14 cellular contexts compared by ENCODE assay signal in the genomic region with DNA sequence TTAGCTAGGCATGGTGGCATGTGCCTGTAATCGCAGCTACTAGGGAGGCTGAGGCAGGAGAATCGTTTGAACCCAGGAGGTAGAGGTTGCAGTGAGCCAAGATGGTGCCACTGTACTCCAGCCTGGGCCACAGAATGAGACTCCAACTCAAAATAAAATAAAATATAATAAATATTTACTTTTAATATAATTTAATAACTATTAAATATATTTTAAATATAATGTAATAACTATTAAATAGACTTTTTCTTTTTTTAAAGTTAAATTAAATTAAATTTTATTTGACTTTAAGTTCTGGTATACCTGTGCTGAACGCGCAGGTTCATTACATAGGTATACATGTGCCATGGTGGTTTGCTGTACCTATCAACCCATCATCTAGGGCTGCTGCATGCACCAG. TPM values are rescaled to one million over a fixed set of nuclear protein-coding genes. Genes with fewer than 3 reads are reported as not detected.
"Had no signal": no experiment of that assay in that cellular context is flagged by ENCODE, and none has a peak within 500 bp of the region (broad histone marks: within the 10 kb centered on the region; RNA-seq: fewer than 3 reads in every experiment).

No MANE protein-coding gene starts in this region.

RNA-seq across cellular contexts. Expression of a gene that starts 1.9 kb away (rescaled TPM):
- total RNA-seq: activated B cell treated with CpG ODN at 0.5 μM for 24 hours; activated CD4-positive, alpha-beta memory T cell treated with anti-CD3 and anti-CD28 coated beads for 36 hours; activated CD4-positive, alpha-beta T cell treated with anti-CD3 and anti-CD28 coated beads for 36 hours; activated CD4-positive, alpha-beta T cell treated with anti-CD3 and anti-CD28 coated beads, Interleukin-2, amount 10 ng/mL, durations not matched to agents 24 days and 14 days; activated CD4-positive, alpha-beta T cell treated with anti-CD3 and anti-CD28 coated beads, Interleukin-2, amount 10 ng/mL, durations not matched to agents 7 days and 5 days; activated CD8-positive, alpha-beta T cell treated with anti-CD3 and anti-CD28 coated beads for 36 hours; activated CD8-positive, alpha-beta T cell treated with anti-CD3 and anti-CD28 coated beads, Interleukin-2, amount 10 ng/mL, durations not matched to agents 7 days and 5 days; T-cell; T-helper 1 cell treated with Interleukin-12 subunit alpha and Interleukin-12 subunit beta and Interleukin-4 antibody, amounts not matched to agents 30 ng/mL and 1 ng/mL, for 36 hours; T-helper 17 cell; T-helper 2 cell treated with Interferon-gamma antibody and Interleukin-4, amounts not matched to agents 100 ng/mL and 5 ng/mL, for 36 hours had no signal

RNA-seq across cellular contexts. Expression of a gene that starts 14.5 kb away (rescaled TPM):
- total RNA-seq: activated B cell treated with CpG ODN at 0.5 μM for 24 hours; activated CD4-positive, alpha-beta memory T cell treated with anti-CD3 and anti-CD28 coated beads for 36 hours; activated CD4-positive, alpha-beta memory T cell treated with anti-CD3 and anti-CD28 coated beads, Interleukin-2, amount 10 ng/mL, durations not matched to agents 7 days and 5 days; activated CD4-positive, alpha-beta T cell treated with anti-CD3 and anti-CD28 coated beads for 36 hours; activated CD4-positive, alpha-beta T cell treated with anti-CD3 and anti-CD28 coated beads, Interleukin-2, amount 10 ng/mL, durations not matched to agents 24 days and 14 days; activated CD4-positive, alpha-beta T cell treated with anti-CD3 and anti-CD28 coated beads, Interleukin-2, amount 10 ng/mL, durations not matched to agents 7 days and 5 days; activated CD8-positive, alpha-beta memory T cell treated with anti-CD3 and anti-CD28 coated beads for 36 hours; activated CD8-positive, alpha-beta memory T cell treated with anti-CD3 and anti-CD28 coated beads, Interleukin-2, amount 10 ng/mL, durations not matched to agents 7 days and 5 days; activated CD8-positive, alpha-beta T cell treated with anti-CD3 and anti-CD28 coated beads for 36 hours; activated CD8-positive, alpha-beta T cell treated with anti-CD3 and anti-CD28 coated beads, Interleukin-2, amount 10 ng/mL, durations not matched to agents 7 days and 5 days; T-cell; T-helper 1 cell treated with Interleukin-12 subunit alpha and Interleukin-12 subunit beta and Interleukin-4 antibody, amounts not matched to agents 30 ng/mL and 1 ng/mL, for 36 hours; T-helper 17 cell; T-helper 2 cell treated with Interferon-gamma antibody and Interleukin-4, amounts not matched to agents 100 ng/mL and 5 ng/mL, for 36 hours had no signal

RNA-seq across cellular contexts. Expression of a gene that starts 29.4 kb away (rescaled TPM):
- total RNA-seq: activated B cell treated with CpG ODN at 0.5 μM for 24 hours; activated CD4-positive, alpha-beta memory T cell treated with anti-CD3 and anti-CD28 coated beads for 36 hours; activated CD4-positive, alpha-beta memory T cell treated with anti-CD3 and anti-CD28 coated beads, Interleukin-2, amount 10 ng/mL, durations not matched to agents 7 days and 5 days; activated CD4-positive, alpha-beta T cell treated with anti-CD3 and anti-CD28 coated beads for 36 hours; activated CD4-positive, alpha-beta T cell treated with anti-CD3 and anti-CD28 coated beads, Interleukin-2, amount 10 ng/mL, durations not matched to agents 24 days and 14 days; activated CD4-positive, alpha-beta T cell treated with anti-CD3 and anti-CD28 coated beads, Interleukin-2, amount 10 ng/mL, durations not matched to agents 7 days and 5 days; activated CD8-positive, alpha-beta memory T cell treated with anti-CD3 and anti-CD28 coated beads for 36 hours; activated CD8-positive, alpha-beta memory T cell treated with anti-CD3 and anti-CD28 coated beads, Interleukin-2, amount 10 ng/mL, durations not matched to agents 7 days and 5 days; activated CD8-positive, alpha-beta T cell treated with anti-CD3 and anti-CD28 coated beads for 36 hours; activated CD8-positive, alpha-beta T cell treated with anti-CD3 and anti-CD28 coated beads, Interleukin-2, amount 10 ng/mL, durations not matched to agents 7 days and 5 days; T-cell; T-helper 1 cell treated with Interleukin-12 subunit alpha and Interleukin-12 subunit beta and Interleukin-4 antibody, amounts not matched to agents 30 ng/mL and 1 ng/mL, for 36 hours; T-helper 17 cell; T-helper 2 cell treated with Interferon-gamma antibody and Interleukin-4, amounts not matched to agents 100 ng/mL and 5 ng/mL, for 36 hours had no signal

RNA-seq across cellular contexts. Expression of a gene that starts 34.6 kb away (rescaled TPM):
- total RNA-seq: activated B cell treated with CpG ODN at 0.5 μM for 24 hours; activated CD4-positive, alpha-beta memory T cell treated with anti-CD3 and anti-CD28 coated beads for 36 hours; activated CD4-positive, alpha-beta memory T cell treated with anti-CD3 and anti-CD28 coated beads, Interleukin-2, amount 10 ng/mL, durations not matched to agents 7 days and 5 days; activated CD4-positive, alpha-beta T cell treated with anti-CD3 and anti-CD28 coated beads for 36 hours; activated CD4-positive, alpha-beta T cell treated with anti-CD3 and anti-CD28 coated beads, Interleukin-2, amount 10 ng/mL, durations not matched to agents 24 days and 14 days; activated CD4-positive, alpha-beta T cell treated with anti-CD3 and anti-CD28 coated beads, Interleukin-2, amount 10 ng/mL, durations not matched to agents 7 days and 5 days; activated CD8-positive, alpha-beta memory T cell treated with anti-CD3 and anti-CD28 coated beads for 36 hours; activated CD8-positive, alpha-beta memory T cell treated with anti-CD3 and anti-CD28 coated beads, Interleukin-2, amount 10 ng/mL, durations not matched to agents 7 days and 5 days; activated CD8-positive, alpha-beta T cell treated with anti-CD3 and anti-CD28 coated beads for 36 hours; activated CD8-positive, alpha-beta T cell treated with anti-CD3 and anti-CD28 coated beads, Interleukin-2, amount 10 ng/mL, durations not matched to agents 7 days and 5 days; T-cell; T-helper 1 cell treated with Interleukin-12 subunit alpha and Interleukin-12 subunit beta and Interleukin-4 antibody, amounts not matched to agents 30 ng/mL and 1 ng/mL, for 36 hours; T-helper 17 cell; T-helper 2 cell treated with Interferon-gamma antibody and Interleukin-4, amounts not matched to agents 100 ng/mL and 5 ng/mL, for 36 hours had no signal

RNA-seq across cellular contexts. Expression of a gene that starts 48.2 kb away (rescaled TPM):
- total RNA-seq: activated B cell treated with CpG ODN at 0.5 μM for 24 hours; activated CD4-positive, alpha-beta memory T cell treated with anti-CD3 and anti-CD28 coated beads, Interleukin-2, amount 10 ng/mL, durations not matched to agents 7 days and 5 days; activated CD4-positive, alpha-beta T cell treated with anti-CD3 and anti-CD28 coated beads for 36 hours; activated CD4-positive, alpha-beta T cell treated with anti-CD3 and anti-CD28 coated beads, Interleukin-2, amount 10 ng/mL, durations not matched to agents 24 days and 14 days; activated CD4-positive, alpha-beta T cell treated with anti-CD3 and anti-CD28 coated beads, Interleukin-2, amount 10 ng/mL, durations not matched to agents 7 days and 5 days; activated CD8-positive, alpha-beta memory T cell treated with anti-CD3 and anti-CD28 coated beads, Interleukin-2, amount 10 ng/mL, durations not matched to agents 7 days and 5 days; activated CD8-positive, alpha-beta T cell treated with anti-CD3 and anti-CD28 coated beads for 36 hours; activated CD8-positive, alpha-beta T cell treated with anti-CD3 and anti-CD28 coated beads, Interleukin-2, amount 10 ng/mL, durations not matched to agents 7 days and 5 days; T-cell; T-helper 1 cell treated with Interleukin-12 subunit alpha and Interleukin-12 subunit beta and Interleukin-4 antibody, amounts not matched to agents 30 ng/mL and 1 ng/mL, for 36 hours; T-helper 17 cell; T-helper 2 cell treated with Interferon-gamma antibody and Interleukin-4, amounts not matched to agents 100 ng/mL and 5 ng/mL, for 36 hours had no signal
